34 cellular contexts compared by ENCODE assay signal in genomic region chr3:52879090-52879489, GRCh38. TPM values are rescaled to one million over a fixed set of nuclear protein-coding genes. Genes with fewer than 3 reads are reported as not detected.
DNase-seq lines count a peak whose midpoint lies in the region; ATAC-seq and TF ChIP-seq lines count a peak whose summit lies in the region.
"Had no signal": no experiment of that assay in that cellular context is flagged by ENCODE, and none has a peak within 500 bp of the region (broad histone marks: within the 10 kb centered on the region; RNA-seq: fewer than 3 reads in every experiment).

No MANE protein-coding gene starts in this region.

- ATAC-seq in HG02571 (IDR thresholded peaks at IDR 0.05; ENCODE audit: unreplicated experiment) = no peak
- no peak for ATAC-seq in GM18867 (IDR thresholded peaks at IDR 0.05; ENCODE audit: unreplicated experiment)
- ATAC-seq: activated CD8-positive, alpha-beta memory T cell treated with anti-CD3 and anti-CD28 coated beads, Interleukin-2, amount 10 ng/mL, durations not matched to agents 7 days and 5 days; activated T-cell treated with anti-CD3 and anti-CD28 coated beads, Interleukin-2, amount 50 U/mL, for 4 hours; effector memory CD8-positive, alpha-beta T cell; gastroesophageal sphincter had no signal

- H3K27me3 Mint-ChIP-seq in type B pancreatic cell = no peaks in the 10 kb centered on the region
- H3K27me3 Mint-ChIP-seq: activated CD8-positive, alpha-beta memory T cell treated with anti-CD3 and anti-CD28 coated beads, Interleukin-2, amount 10 ng/mL, durations not matched to agents 7 days and 5 days; activated naive CD8-positive, alpha-beta T cell treated with anti-CD3 and anti-CD28 coated beads for 36 hours; effector memory CD8-positive, alpha-beta T cell; IgD-negative memory B cell had no signal

- no peak overlapping the region for H3K27ac ChIP-seq in brain microvascular endothelial cell
- H3K27ac ChIP-seq: BLaER1, esophagus muscularis mucosa, gastroesophageal sphincter, hepatocyte, pancreas, SJCRH30 had no signal

- H3K27ac Mint-ChIP-seq in type B pancreatic cell = no peak overlapping the region
- H3K27ac Mint-ChIP-seq: activated CD8-positive, alpha-beta memory T cell treated with anti-CD3 and anti-CD28 coated beads, Interleukin-2, amount 10 ng/mL, durations not matched to agents 7 days and 5 days; activated naive CD8-positive, alpha-beta T cell treated with anti-CD3 and anti-CD28 coated beads for 36 hours; IgD-negative memory B cell; nephron progenitor cell had no signal

- peaks cover 4% of the 10 kb centered on the region for H3K36me3 Mint-ChIP-seq in type B pancreatic cell

- no peak overlapping the region for H3K4me3 Mint-ChIP-seq in type B pancreatic cell
- H3K4me3 Mint-ChIP-seq: activated CD8-positive, alpha-beta memory T cell treated with anti-CD3 and anti-CD28 coated beads, Interleukin-2, amount 10 ng/mL, durations not matched to agents 7 days and 5 days; activated naive CD8-positive, alpha-beta T cell treated with anti-CD3 and anti-CD28 coated beads for 36 hours; activated T-cell treated with anti-CD3 and anti-CD28 coated beads, Interleukin-2, amount 50 U/mL, for 4 hours; effector memory CD8-positive, alpha-beta T cell; IgD-negative memory B cell; nephron progenitor cell had no signal

- in situ Hi-C loops in brain microvascular endothelial cell (cut with HindIII; ENCODE audit: low pct_ligation_motif_present, low sequenced_read_pairs) = no loop called here

- H3K4me3 ChIP-seq in HFF-Myc (replicated peaks; ENCODE audit: low read depth, low read length) (no peak overlapping the region), brain microvascular endothelial cell (ENCODE audit: low read depth, low read length) (no peak overlapping the region)
- H3K4me3 ChIP-seq: BLaER1, esophagus muscularis mucosa, gastroesophageal sphincter, hepatocyte, pancreas, SJCRH30, smooth muscle cell had no signal

- TF ChIP-seq CTCF in HFF-Myc (IDR thresholded peaks at IDR 0.05; ENCODE audit: low read depth, low read length, missing control alignments) = peak; percentile 15
- peak; percentile 34 for TF ChIP-seq CTCF in brain microvascular endothelial cell (IDR thresholded peaks at IDR 0.05; ENCODE audit: low read depth, low read length, missing control alignments)
- TF ChIP-seq CTCF in type B pancreatic cell (conservative IDR thresholded peaks at IDR 0.05) = peak; percentile 34

- H3K36me3 ChIP-seq in brain microvascular endothelial cell (replicated peaks) = no peaks in the 10 kb centered on the region
- H3K36me3 ChIP-seq: pancreas, SJCRH30 had no signal

- no peaks in the 10 kb centered on the region for H3K27me3 ChIP-seq in brain microvascular endothelial cell (replicated peaks)
- H3K27me3 ChIP-seq: BLaER1, esophagus muscularis mucosa, gastroesophageal sphincter, hepatocyte, pancreas, SJCRH30 had no signal

- H3K4me1 Mint-ChIP-seq in type B pancreatic cell (ENCODE audit: unreplicated experiment) = peaks cover 7% of the 10 kb centered on the region

- H3K9me3 Mint-ChIP-seq in type B pancreatic cell = no peaks in the 10 kb centered on the region
- H3K9me3 Mint-ChIP-seq: activated naive CD8-positive, alpha-beta T cell treated with anti-CD3 and anti-CD28 coated beads for 36 hours; activated T-cell treated with anti-CD3 and anti-CD28 coated beads, Interleukin-2, amount 50 U/mL, for 4 hours; effector memory CD8-positive, alpha-beta T cell; IgD-negative memory B cell; nephron progenitor cell had no signal

- DNase-seq in HFF-Myc (ENCODE audit: extremely low read depth, low read depth) (no peak), brain microvascular endothelial cell (no peak), foreskin melanocyte (peak; percentile 5), type B pancreatic cell (ENCODE audit: extremely low spot score, unreplicated experiment) (no peak), NK-92 (lab: John Stamatoyannopoulos, UW; ENCODE audit: unreplicated experiment) (no peak)
- DNase-seq in stimulated activated CD4-positive, alpha-beta T cell treated with anti-CD3 and anti-CD28 coated beads, Interleukin-12 subunit alpha, Interleukin-12 subunit beta, amount 100 ng/mL, for 4 hours = no peak
- DNase-seq: activated CD8-positive, alpha-beta memory T cell treated with anti-CD3 and anti-CD28 coated beads, Interleukin-2, amount 10 ng/mL, durations not matched to agents 7 days and 5 days; activated gamma-delta T cell; activated naive CD8-positive, alpha-beta T cell treated with anti-CD3 and anti-CD28 coated beads for 36 hours; activated T-cell treated with anti-CD3 and anti-CD28 coated beads, Interleukin-2, amount 50 U/mL, for 4 hours; anterior cingulate cortex; central memory CD4-positive, alpha-beta T cell; DMS153; effector memory CD8-positive, alpha-beta T cell; left cardiac atrium; NCI-H1092 treated with DMSO at 0.1 percent for 48 hours; NCI-H1694 treated with DMSO at 0.1 percent for 48 hours; nephron progenitor cell; pancreas; retina; SJCRH30; stimulated activated CD4-positive, alpha-beta T cell treated with anti-CD3 and anti-CD28 coated beads, Interleukin-1b, Interleukin-23, amount 100 ng/mL, for 48 hours; stimulated activated naive CD4-positive, alpha-beta T cell treated with Interleukin-2 at 50 U/mL for 16 hours; SW 1271; T-helper 9 cell had no signal

RNA-seq across cellular contexts. Expression of gene STIMATE, which starts 18.3 kb away (rescaled TPM):
- total RNA-seq in type B pancreatic cell (ENCODE audit: low replicate concordance) = 13.1 and 28.4 TPM in 2 replicates

RNA-seq across cellular contexts. Expression of gene MUSTN1, which starts 44.3 kb away (rescaled TPM):
- total RNA-seq in type B pancreatic cell (ENCODE audit: low replicate concordance) = 1.8 TPM in 1 of 2 replicates, not detected in the other
- total RNA-seq: H4 had no signal

RNA-seq across cellular contexts. Expression of gene ITIH4, which starts 48.6 kb away (rescaled TPM):
- total RNA-seq in type B pancreatic cell (ENCODE audit: low replicate concordance) = 4.1 and 14.0 TPM in 2 replicates
- total RNA-seq: SJCRH30 had no signal
